Comparison of ENCODE assay signal across 8 cellular contexts in the genomic region with DNA sequence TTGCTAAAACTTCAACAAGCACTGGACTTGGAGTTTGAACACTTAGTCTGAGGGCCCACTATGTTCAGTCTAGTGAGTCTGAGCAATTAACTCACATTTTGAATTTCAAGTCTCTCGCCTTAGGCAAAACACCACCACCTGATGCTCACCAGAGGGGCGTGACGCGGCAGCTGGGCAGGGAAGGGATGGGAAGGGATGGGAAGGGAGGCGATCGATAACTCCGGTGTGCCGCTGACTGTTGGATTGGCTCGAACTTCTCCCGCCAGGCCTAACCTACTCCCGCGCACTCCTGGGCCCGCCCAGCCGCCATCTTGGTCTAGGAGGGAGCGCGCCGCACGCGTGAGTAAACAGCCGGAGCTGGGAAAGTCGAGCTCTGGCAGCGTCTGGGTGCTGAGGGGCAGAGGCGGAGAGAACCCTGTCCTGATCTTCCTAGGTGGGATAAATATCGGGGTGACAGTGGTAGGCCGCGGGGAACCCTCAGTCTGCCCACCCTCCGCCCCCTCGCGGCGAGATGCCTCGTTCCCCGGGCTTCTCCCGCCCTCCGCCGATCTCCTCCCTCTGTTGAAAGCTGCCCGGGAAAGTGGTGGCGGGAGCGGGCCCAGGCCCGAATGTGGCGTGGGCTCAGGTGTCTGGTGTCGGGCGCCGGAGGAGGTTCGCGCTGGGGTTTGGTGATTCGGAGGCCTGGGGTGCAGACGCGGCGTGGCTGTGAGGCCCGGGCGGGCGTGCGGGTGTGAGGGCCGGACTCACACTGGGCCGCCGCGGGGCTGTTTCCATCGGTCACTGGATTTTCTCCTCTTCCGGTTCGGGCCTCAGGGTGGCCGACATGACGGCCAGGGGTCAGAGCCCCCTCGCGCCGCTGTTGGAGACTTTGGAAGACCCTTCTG. TPM values are rescaled to one million over a fixed set of nuclear protein-coding genes. Genes with fewer than 3 reads are reported as not detected.
A peak's percentile ranks its signal among the peaks of the same experiment; 100 is the strongest.
DNase-seq lines count a peak whose midpoint lies in the region; ATAC-seq, FAIRE-seq and TF ChIP-seq lines count a peak whose summit lies in the region.

A gene with protein sequence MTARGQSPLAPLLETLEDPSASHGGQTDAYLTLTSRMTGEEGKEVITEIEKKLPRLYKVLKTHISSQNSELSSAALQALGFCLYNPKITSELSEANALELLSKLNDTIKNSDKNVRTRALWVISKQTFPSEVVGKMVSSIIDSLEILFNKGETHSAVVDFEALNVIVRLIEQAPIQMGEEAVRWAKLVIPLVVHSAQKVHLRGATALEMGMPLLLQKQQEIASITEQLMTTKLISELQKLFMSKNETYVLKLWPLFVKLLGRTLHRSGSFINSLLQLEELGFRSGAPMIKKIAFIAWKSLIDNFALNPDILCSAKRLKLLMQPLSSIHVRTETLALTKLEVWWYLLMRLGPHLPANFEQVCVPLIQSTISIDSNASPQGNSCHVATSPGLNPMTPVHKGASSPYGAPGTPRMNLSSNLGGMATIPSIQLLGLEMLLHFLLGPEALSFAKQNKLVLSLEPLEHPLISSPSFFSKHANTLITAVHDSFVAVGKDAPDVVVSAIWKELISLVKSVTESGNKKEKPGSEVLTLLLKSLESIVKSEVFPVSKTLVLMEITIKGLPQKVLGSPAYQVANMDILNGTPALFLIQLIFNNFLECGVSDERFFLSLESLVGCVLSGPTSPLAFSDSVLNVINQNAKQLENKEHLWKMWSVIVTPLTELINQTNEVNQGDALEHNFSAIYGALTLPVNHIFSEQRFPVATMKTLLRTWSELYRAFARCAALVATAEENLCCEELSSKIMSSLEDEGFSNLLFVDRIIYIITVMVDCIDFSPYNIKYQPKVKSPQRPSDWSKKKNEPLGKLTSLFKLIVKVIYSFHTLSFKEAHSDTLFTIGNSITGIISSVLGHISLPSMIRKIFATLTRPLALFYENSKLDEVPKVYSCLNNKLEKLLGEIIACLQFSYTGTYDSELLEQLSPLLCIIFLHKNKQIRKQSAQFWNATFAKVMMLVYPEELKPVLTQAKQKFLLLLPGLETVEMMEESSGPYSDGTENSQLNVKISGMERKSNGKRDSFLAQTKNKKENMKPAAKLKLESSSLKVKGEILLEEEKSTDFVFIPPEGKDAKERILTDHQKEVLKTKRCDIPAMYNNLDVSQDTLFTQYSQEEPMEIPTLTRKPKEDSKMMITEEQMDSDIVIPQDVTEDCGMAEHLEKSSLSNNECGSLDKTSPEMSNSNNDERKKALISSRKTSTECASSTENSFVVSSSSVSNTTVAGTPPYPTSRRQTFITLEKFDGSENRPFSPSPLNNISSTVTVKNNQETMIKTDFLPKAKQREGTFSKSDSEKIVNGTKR (N-terminal part only) (plus strand): TSS at position 302 of the 884 bp plus-strand sequence. CDS start 522 bp downstream, at position 824.

- intact Hi-C loops in CD14-positive monocyte (cut with micrococcal nuclease) (loop anchor here (5.0 to 10.0 kb wide), 4 partner anchors 38 to 123 kb away; a partner anchor contains a TSS), HepG2 (cut with micrococcal nuclease; ENCODE audit: unreplicated experiment) (loop anchor here (2.0 kb wide), 1 partner anchor 149 kb away; a partner anchor contains a TSS)
- intact Hi-C loops in dendritic cell treated with granulocyte-macrophage colony-stimulating factor and Interleukin-4, amounts not matched to agents 40 ng/mL and 50 ng/mL, for 4 days (cut with micrococcal nuclease): loop anchor here (1.0 to 5.0 kb wide), 3 partner anchors 48 to 149 kb away; a partner anchor contains a TSS

- peak within 1 kb of the TSS; percentile 92 for H3K27ac ChIP-seq in HepG2 (ENCODE audit: extremely low read length, insufficient read depth, low read length)

- TSS peak; percentile 87 for BruUV-seq in HepG2 (replicated peaks; lab: Mats Ljungman, UMichigan)

- no peak for TF ChIP-seq EP300 in HepG2 (IDR thresholded peaks at IDR 0.05; ENCODE audit: low read depth in 2 of 2, low read length in 2 of 2)
- no peak for TF ChIP-seq EP300 in HepG2 (CRISPR knock-in tag; IDR thresholded peaks at IDR 0.05; ENCODE audit: borderline replicate concordance)

- FAIRE-seq in HepG2 (lab: Jason Lieb, UNC): peak; percentile 64

- no peaks in the 10 kb centered on the region for H3K9me3 ChIP-seq in HepG2 (ENCODE audit: low read length)

- peak; percentile 72 for DNase-seq in CD14-positive monocyte (ENCODE audit: low spot score)
- DNase-seq in NCI-H526 treated with DMSO at 0.1 percent for 48 hours (lab: John Stamatoyannopoulos, UW): peak; percentile 96
- peak; percentile 75 for DNase-seq in activated CD4-positive, alpha-beta T cell treated with anti-CD3 and anti-CD28 coated beads, Interleukin-2, amount 50 U/mL, for 1 hour
- DNase-seq in HepG2 (ENCODE audit: low spot score): peak; percentile 92
- peak; percentile 84 for DNase-seq in stimulated activated CD4-positive, alpha-beta T cell treated with anti-CD3 and anti-CD28 coated beads, Interleukin-4, amount 100 ng/mL, for 1 hour

- peak; percentile 84 to 89 for TF ChIP-seq POLR2A in HepG2 (IDR thresholded peaks at IDR 0.05; ENCODE audit: insufficient read depth in 1 of 2, low read depth in 2 of 2, low read length in 2 of 2)

- H3K4me1 Mint-ChIP-seq in CD14-positive monocyte: peaks cover 18% of the 10 kb centered on the region
- peaks cover 17% of the 10 kb centered on the region for H3K4me1 Mint-ChIP-seq in dendritic cell treated with granulocyte-macrophage colony-stimulating factor and Interleukin-4, amounts not matched to agents 40 ng/mL and 50 ng/mL, for 4 days (ENCODE audit: low read depth)

- in situ Hi-C loops in HepG2 (cut with HindIII; ENCODE audit: extremely low pct_ligation_motif_present, low pct_unique_long_range_greater_than_20kb): no loop called here

- TF ChIP-seq CTCF in CD14-positive monocyte (IDR thresholded peaks at IDR 0.05): peak; percentile 73
- TF ChIP-seq CTCF in HepG2 (CRISPR knock-in tag; IDR thresholded peaks at IDR 0.05): peak; percentile 73

- CTCF ChIA-PET in HepG2 (lab: Yijun Ruan, JAX; ENCODE audit: low intra/inter-chr PET ratio, low total read pairs): no interaction called here

- ATAC-seq in GM19328 (IDR thresholded peaks at IDR 0.05; ENCODE audit: unreplicated experiment) (peak; percentile 87), HG03520 (IDR thresholded peaks at IDR 0.05; ENCODE audit: unreplicated experiment) (peak; percentile 90), HepG2 (peak; percentile 97)

- peaks cover 13 to 32% of the 10 kb centered on the region in 2 donors for H3K36me3 Mint-ChIP-seq in CD14-positive monocyte
- peaks cover 41% of the 10 kb centered on the region for H3K36me3 Mint-ChIP-seq in dendritic cell treated with granulocyte-macrophage colony-stimulating factor and Interleukin-4, amounts not matched to agents 40 ng/mL and 50 ng/mL, for 4 days (ENCODE audit: low read depth)

- peak within 1 kb of the TSS; percentile 99 for H3K4me3 Mint-ChIP-seq in CD14-positive monocyte
- peak within 1 kb of the TSS; percentile 99 for H3K4me3 Mint-ChIP-seq in dendritic cell treated with granulocyte-macrophage colony-stimulating factor and Interleukin-4, amounts not matched to agents 40 ng/mL and 50 ng/mL, for 4 days

- peak within 1 kb of the TSS; percentile 82 for H3K4me2 ChIP-seq in HepG2 (ENCODE audit: low read depth, low read length)

- peak within 1 kb of the TSS; percentile 81 to 99 (median 85) for H3K4me3 ChIP-seq in HepG2 (replicated peaks in 1 of 3; ENCODE audit: insufficient read depth in 1 of 3, low read depth in 2 of 3, low read length in 3 of 3)

- peaks cover 4% of the 10 kb centered on the region; the same call in 1 of the 2 replicates for H4K20me1 ChIP-seq in HepG2 (ENCODE audit: insufficient read depth, low read length)

- peaks cover 3 to 31% of the 10 kb centered on the region in 2 experiments; a peak in 4 of 5 replicates for H3K36me3 ChIP-seq in HepG2 (replicated peaks in 1 of 2; ENCODE audit: control insufficient read depth in 1 of 2, insufficient read depth in 2 of 2, low read length in 2 of 2)

- peak within 1 kb of the TSS; percentile 93 for H3K9ac ChIP-seq in HepG2 (ENCODE audit: insufficient read depth, low read depth, low read length)

- peaks cover 36% of the 10 kb centered on the region for H3K4me1 ChIP-seq in HepG2 (ENCODE audit: insufficient read depth, low read length)

- peaks cover 0 to 4% (median 0%) of the 10 kb centered on the region in 3 donors for H3K27me3 Mint-ChIP-seq in CD14-positive monocyte (ENCODE audit: low read depth in 3 of 3)
- H3K27me3 Mint-ChIP-seq in dendritic cell treated with granulocyte-macrophage colony-stimulating factor and Interleukin-4, amounts not matched to agents 40 ng/mL and 50 ng/mL, for 4 days: no peaks in the 10 kb centered on the region

- peak within 1 kb of the TSS; percentile 85 for H2AFZ ChIP-seq in HepG2 (ENCODE audit: low read length)

- TF ChIP-seq RAD21 in HepG2 (CRISPR knock-in tag; IDR thresholded peaks at IDR 0.05): peak; percentile 46

- POLR2A ChIA-PET in HepG2 (lab: Yijun Ruan, JAX): interaction anchor here (0.7 to 1.4 kb wide), 4 partner anchors 9 to 1823 kb away, joined by 3 to 5 read pairs (median 4); no protein-coding TSS in a partner anchor

- peaks cover 40% of the 10 kb centered on the region for H3K79me2 ChIP-seq in HepG2 (ENCODE audit: insufficient read depth, low read length)

- 1% methylated on average over 23 of the region's 65 CpGs for WGBS in HepG2 (ENCODE audit: low lambda C conversion rate)

- no peaks in the 10 kb centered on the region for H3K9me3 Mint-ChIP-seq in CD14-positive monocyte
- H3K9me3 Mint-ChIP-seq in dendritic cell treated with granulocyte-macrophage colony-stimulating factor and Interleukin-4, amounts not matched to agents 40 ng/mL and 50 ng/mL, for 4 days: no peaks in the 10 kb centered on the region

- H3K27ac Mint-ChIP-seq in CD14-positive monocyte: peak within 1 kb of the TSS; percentile 92 to 97 (median 95)
- H3K27ac Mint-ChIP-seq in dendritic cell treated with granulocyte-macrophage colony-stimulating factor and Interleukin-4, amounts not matched to agents 40 ng/mL and 50 ng/mL, for 4 days: peak within 1 kb of the TSS; percentile 97

- no peaks in the 10 kb centered on the region for H3K27me3 ChIP-seq in HepG2 (ENCODE audit: control insufficient read depth in 1 of 2, insufficient read depth in 2 of 2, low read length in 2 of 2)

RNA-seq across cellular contexts. Expression of the gene that starts here (rescaled TPM):
- polyA plus RNA-seq in CD14-positive monocyte: 1 to 10 TPM; 6.5 to 9.3 TPM
- 73.6 and 115 TPM in 2 replicates for total RNA-seq in HepG2 (2016; rRNA removed; fragmentation: Illumina TruSeq; extraction: Trizol)
- 9.8 and 12.3 TPM in 2 replicates for total RNA-seq in HepG2 (2016; cell fraction: cytosol; rRNA removed; fragmentation: Illumina TruSeq; extraction: Trizol; ENCODE audit: low read depth)
- 66.6 and 108 TPM in 2 replicates for total RNA-seq in HepG2 (2016; cell fraction: insoluble cytoplasmic fraction; rRNA removed; fragmentation: Illumina TruSeq; extraction: Trizol)
- total RNA-seq in HepG2 (2016; cell fraction: membrane; rRNA removed; fragmentation: Illumina TruSeq; extraction: Trizol): 15.2 and 16.4 TPM in 2 replicates
- 109 and 122 TPM in 2 replicates for total RNA-seq in HepG2 (2016; cell fraction: nucleus; rRNA removed; fragmentation: Illumina TruSeq; extraction: Trizol)
- polyA plus RNA-seq in HepG2 (2011; rRNA removed): 9.2 and 12.1 TPM in 2 replicates
- polyA plus RNA-seq in HepG2 (2011; cell fraction: cytosol; rRNA removed): 3.2 and 5.3 TPM in 2 replicates
- polyA plus RNA-seq in HepG2 (2011; cell fraction: nucleus; rRNA removed): 14.9 and 18.9 TPM in 2 replicates
- 14.0 and 20.4 TPM in 2 replicates for polyA plus RNA-seq in HepG2 (2012)
- 0.55 and 0.81 TPM in 2 replicates for polyA plus RNA-seq in HepG2 (2016; cell fraction: cytosol; fragmentation: Illumina TruSeq; extraction: Trizol; ENCODE audit: low read depth)
- 31.9 and 33.0 TPM in 2 replicates for polyA plus RNA-seq in HepG2 (2016; cell fraction: insoluble cytoplasmic fraction; fragmentation: Illumina TruSeq; extraction: Trizol; ENCODE audit: low read depth)
- 1.4 and 1.6 TPM in 2 replicates for polyA plus RNA-seq in HepG2 (2016; cell fraction: membrane; fragmentation: Illumina TruSeq; extraction: Trizol; ENCODE audit: low read depth)
- polyA plus RNA-seq in HepG2 (2016; cell fraction: nucleus; fragmentation: Illumina TruSeq; extraction: Trizol; ENCODE audit: insufficient read depth, low read depth): 44.2 and 52.9 TPM in 2 replicates
- polyA minus RNA-seq in HepG2 (2011; rRNA and poly(A)+ RNA removed; ENCODE audit: low replicate concordance): 32.7 and 42.8 TPM in 2 replicates
- polyA minus RNA-seq in HepG2 (2011; cell fraction: cytosol; rRNA and poly(A)+ RNA removed): 28.4 and 34.1 TPM in 2 replicates
- 178 and 190 TPM in 2 replicates for polyA minus RNA-seq in HepG2 (2011; cell fraction: nucleus; rRNA and poly(A)+ RNA removed)

Comparison
In these comparisons a context has a peak if more than half of its experiments do, and no peak if none do; other contexts are left out.
1. Peak in every context shown above with its lines: DNase-seq, ATAC-seq, H3K4me3 ChIP-seq and H3K27ac ChIP-seq.